8 cellular contexts compared by ENCODE assay signal in genomic region chr7:6256709-6257535, GRCh38. TPM values are rescaled to one million over a fixed set of nuclear protein-coding genes. Genes with fewer than 3 reads are reported as not detected.
A peak's percentile ranks its signal among the peaks of the same experiment; 100 is the strongest.
DNase-seq lines count a peak whose midpoint lies in the region; ATAC-seq and TF ChIP-seq lines count a peak whose summit lies in the region.

No MANE protein-coding gene starts in this region.

- H3K27ac ChIP-seq in naive thymus-derived CD4-positive, alpha-beta T cell (ENCODE audit: low read depth, low read length), result no peak overlapping the region

- POLR2A ChIA-PET in naive thymus-derived CD4-positive, alpha-beta T cell (lab: Charles Lee), result no interaction called here

- intact Hi-C loops in naive thymus-derived CD4-positive, alpha-beta T cell (cut with micrococcal nuclease), result no loop called here

- in situ Hi-C loops in astrocyte of the cerebellum (cut with HindIII; ENCODE audit: low sequenced_read_pairs), result no loop called here

- no peaks in the 10 kb centered on the region for H3K36me3 Mint-ChIP-seq in naive thymus-derived CD4-positive, alpha-beta T cell

- no peaks in the 10 kb centered on the region for H3K9me3 Mint-ChIP-seq in naive thymus-derived CD4-positive, alpha-beta T cell

- peak; percentile 72 for ATAC-seq in GM21526 (IDR thresholded peaks at IDR 0.05; ENCODE audit: low FRiP score, unreplicated experiment)
- peak; percentile 50 for ATAC-seq in naive thymus-derived CD4-positive, alpha-beta T cell

- peak overlapping the region in 2 of 9 donors; percentile 29 to 56 for H3K27ac Mint-ChIP-seq in naive thymus-derived CD4-positive, alpha-beta T cell

- CTCF ChIA-PET in naive thymus-derived CD4-positive, alpha-beta T cell (lab: Charles Lee), result no interaction called here

- DNase-seq in GM06990 (ENCODE audit: extremely low read depth, insufficient read length) (peak; percentile 56), astrocyte of the cerebellum (ENCODE audit: low read depth) (peak; percentile 47), SHP77 (lab: John Stamatoyannopoulos, UW) (no peak), cerebellar nuclear complex (lab: John Stamatoyannopoulos, UW) (no peak), DMS 273 (lab: John Stamatoyannopoulos, UW; ENCODE audit: unreplicated experiment) (no peak)
- peak; percentile 29 for DNase-seq in Jurkat, Clone E6-1 (ENCODE audit: low read depth, low spot score)
- no peak for DNase-seq in naive thymus-derived CD4-positive, alpha-beta T cell

- no peaks in the 10 kb centered on the region for H3K36me3 ChIP-seq in GM06990 (ENCODE audit: control insufficient read depth, insufficient read depth, low read length)
- no peaks in the 10 kb centered on the region for H3K36me3 ChIP-seq in naive thymus-derived CD4-positive, alpha-beta T cell (ENCODE audit: control insufficient read depth in 2 of 3, insufficient read depth in 3 of 3, low read length in 3 of 3)

- H3K27me3 Mint-ChIP-seq in naive thymus-derived CD4-positive, alpha-beta T cell, result peaks cover 0 to 58% (median 0%) of the 10 kb centered on the region in 5 donors

- TF ChIP-seq CTCF in GM06990 (IDR thresholded peaks at IDR 0.05; ENCODE audit: insufficient read depth, low read length, poor library complexity, severe bottlenecking) (no peak), astrocyte of the cerebellum (IDR thresholded peaks at IDR 0.05; ENCODE audit: low read depth, low read length, missing control alignments) (no peak)

- no peaks in the 10 kb centered on the region for H3K9me3 ChIP-seq in naive thymus-derived CD4-positive, alpha-beta T cell (ENCODE audit: control insufficient read depth in 2 of 3, low read length in 3 of 3)

- H3K4me3 ChIP-seq in GM06990 (replicated peaks; ENCODE audit: low read depth, low read length) (peak overlapping the region; percentile 31), astrocyte of the cerebellum (ENCODE audit: low read depth, low read length) (no peak overlapping the region)
- H3K4me3 ChIP-seq in Jurkat, Clone E6-1 (ENCODE audit: low read length), result no peak overlapping the region
- no peak overlapping the region for H3K4me3 ChIP-seq in naive thymus-derived CD4-positive, alpha-beta T cell (ENCODE audit: low read length)

- H3K4me1 Mint-ChIP-seq in naive thymus-derived CD4-positive, alpha-beta T cell, result peaks cover 19 to 33% (median 29%) of the 10 kb centered on the region in 7 donors

- H3K4me3 Mint-ChIP-seq in naive thymus-derived CD4-positive, alpha-beta T cell, result peak overlapping the region in 1 of 10 donors; percentile 2

- H3K4me1 ChIP-seq in naive thymus-derived CD4-positive, alpha-beta T cell (ENCODE audit: control insufficient read depth in 2 of 2, insufficient read depth in 2 of 2, low read length in 2 of 2), result peaks cover 0 to 25% of the 10 kb centered on the region in 2 donors

- no peaks in the 10 kb centered on the region for H3K27me3 ChIP-seq in GM06990 (replicated peaks; ENCODE audit: control insufficient read depth, insufficient read depth, low read length)
- H3K27me3 ChIP-seq in naive thymus-derived CD4-positive, alpha-beta T cell (ENCODE audit: control insufficient read depth in 2 of 2, insufficient read depth in 2 of 2, low read length in 2 of 2), result no peaks in the 10 kb centered on the region

RNA-seq across cellular contexts. Expression of gene CYTH3, which starts 15.5 kb away (rescaled TPM):
- polyA plus RNA-seq in Jurkat, Clone E6-1 (2012; ENCODE audit: insufficient read depth, insufficient read length), result 11.7 TPM
- total RNA-seq in naive thymus-derived CD4-positive, alpha-beta T cell, result 1 to 10 TPM in 4 of 5 experiments, under 1 TPM in 1; 0.99 to 9.5 (median 3.6) TPM
- 1 to 10 TPM; 1.5 to 2.1 TPM for polyA plus RNA-seq in naive thymus-derived CD4-positive, alpha-beta T cell

Comparison
In these comparisons a context has a peak if more than half of its experiments do, and no peak if none do; other contexts are left out.
1. DNase-seq: peak in GM06990 (single experiment), Jurkat, Clone E6-1 (single experiment) and astrocyte of the cerebellum (single experiment); none in naive thymus-derived CD4-positive, alpha-beta T cell (0 of 9), SHP77 (0 of 2), cerebellar nuclear complex (0 of 2) and DMS 273 (single experiment).